29 cellular contexts compared by ENCODE assay signal in the genomic region with DNA sequence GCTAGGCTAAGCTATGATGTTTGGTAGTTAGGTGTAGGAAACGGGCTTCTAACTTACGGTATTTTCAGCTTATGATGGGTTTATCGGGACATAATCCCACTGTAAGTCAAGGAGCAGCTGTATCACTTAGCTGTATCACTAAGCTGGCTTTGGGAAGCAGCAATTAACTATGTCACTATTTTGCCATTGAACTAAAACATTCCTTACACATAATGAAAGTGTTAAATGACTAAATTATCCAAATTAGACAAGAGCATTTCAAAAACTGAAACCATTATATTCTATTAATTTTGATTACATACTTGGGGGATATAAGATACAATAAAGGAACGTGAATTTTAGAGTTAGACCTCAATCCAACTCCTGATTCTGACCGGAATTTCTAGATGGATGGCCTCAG.
"Had no signal": no experiment of that assay in that cellular context is flagged by ENCODE, and none has a peak within 500 bp of the region (broad histone marks: within the 10 kb centered on the region; RNA-seq: fewer than 3 reads in every experiment).

No MANE protein-coding gene starts in this region.

- H3K4me1 ChIP-seq: ascending aorta, body of pancreas had no signal

- FAIRE-seq: bronchial epithelial cell had no signal

- H3K27me3 Mint-ChIP-seq: activated CD4-positive, alpha-beta T cell treated with anti-CD3 and anti-CD28 coated beads for 36 hours; activated naive CD8-positive, alpha-beta T cell treated with anti-CD3 and anti-CD28 coated beads, Interleukin-2, amount 50 U/mL, for 24 hours; central memory CD8-positive, alpha-beta T cell had no signal

- H3K9me3 Mint-ChIP-seq: activated naive CD4-positive, alpha-beta T cell treated with anti-CD3 and anti-CD28 coated beads, Interleukin-2, amount 50 U/mL, for 72 hours; activated naive CD8-positive, alpha-beta T cell treated with anti-CD3 and anti-CD28 coated beads, Interleukin-2, amount 50 U/mL, for 24 hours; central memory CD8-positive, alpha-beta T cell had no signal

- H3K36me3 ChIP-seq: ascending aorta, WERI-Rb-1 had no signal

- H3K27me3 ChIP-seq: ascending aorta, body of pancreas had no signal

- H3K9me3 ChIP-seq: ascending aorta, body of pancreas had no signal

- H3K27ac ChIP-seq: ascending aorta, body of pancreas, SK-N-MC, WERI-Rb-1 had no signal

- H3K27ac Mint-ChIP-seq: activated CD4-positive, alpha-beta T cell treated with anti-CD3 and anti-CD28 coated beads for 36 hours; activated CD8-positive, alpha-beta T cell treated with anti-CD3 and anti-CD28 coated beads, Interleukin-2, amount 10 ng/mL, durations not matched to agents 7 days and 5 days; activated naive CD8-positive, alpha-beta T cell treated with anti-CD3 and anti-CD28 coated beads, Interleukin-2, amount 50 U/mL, for 24 hours had no signal

- ATAC-seq: activated CD4-positive, alpha-beta T cell treated with anti-CD3 and anti-CD28 coated beads for 36 hours; activated CD8-positive, alpha-beta T cell treated with anti-CD3 and anti-CD28 coated beads, Interleukin-2, amount 10 ng/mL, durations not matched to agents 7 days and 5 days; activated naive CD8-positive, alpha-beta T cell treated with anti-CD3 and anti-CD28 coated beads, Interleukin-2, amount 50 U/mL, for 24 hours; body of pancreas; Panc1; Right ventricle myocardium inferior had no signal

- H3K36me3 Mint-ChIP-seq: activated naive CD4-positive, alpha-beta T cell treated with anti-CD3 and anti-CD28 coated beads, Interleukin-2, amount 50 U/mL, for 72 hours had no signal

- DNase-seq: activated CD4-positive, alpha-beta T cell treated with anti-CD3 and anti-CD28 coated beads for 36 hours; activated CD4-positive, alpha-beta T cell treated with anti-CD3 and anti-CD28 coated beads, Interleukin-2, amount 50 U/mL, for 1 hour; activated CD8-positive, alpha-beta memory T cell treated with anti-CD3 and anti-CD28 coated beads, Interleukin-2, amount 50 U/mL, for 48 hours; activated CD8-positive, alpha-beta T cell treated with anti-CD3 and anti-CD28 coated beads, Interleukin-2, amount 10 ng/mL, durations not matched to agents 7 days and 5 days; activated effector memory CD4-positive, alpha-beta T cell treated with Interleukin-2 at 50 U/mL for 16 hours; activated naive CD4-positive, alpha-beta T cell treated with Interleukin-2 at 50 U/mL for 16 hours; activated naive CD8-positive, alpha-beta T cell treated with anti-CD3 and anti-CD28 coated beads, Interleukin-2, amount 50 U/mL, for 24 hours; activated T-cell treated with anti-CD3 and anti-CD28 coated beads, Interleukin-2, amount 50 U/mL, for 1 hour; amniotic stem cell; body of pancreas; cortex of kidney; NCI-H1048; NCI-H1930; NCI-H2171; NCI-H2227 treated with DMSO at 0.1 percent for 48 hours; NCI-H446 treated with DMSO at 0.1 percent for 48 hours; NCI-H524 treated with DMSO at 0.1 percent for 48 hours; NCI-H748 treated with DMSO at 0.1 percent for 48 hours; OCI-M1; RPMI8226; T-helper 1 cell; WERI-Rb-1 had no signal

- H3K4me1 Mint-ChIP-seq: activated naive CD8-positive, alpha-beta T cell treated with anti-CD3 and anti-CD28 coated beads, Interleukin-2, amount 50 U/mL, for 24 hours had no signal

- H3K4me3 ChIP-seq: ascending aorta, body of pancreas, SK-N-MC had no signal

- H3K4me3 Mint-ChIP-seq: activated CD4-positive, alpha-beta T cell treated with anti-CD3 and anti-CD28 coated beads for 36 hours; activated CD8-positive, alpha-beta T cell treated with anti-CD3 and anti-CD28 coated beads, Interleukin-2, amount 10 ng/mL, durations not matched to agents 7 days and 5 days; activated naive CD8-positive, alpha-beta T cell treated with anti-CD3 and anti-CD28 coated beads, Interleukin-2, amount 50 U/mL, for 24 hours; central memory CD8-positive, alpha-beta T cell had no signal
